In genomic region chr1:163248064-163248463, GRCh38 we compare ENCODE assay signal across 25 cellular contexts.
"Had no signal": no experiment of that assay in that cellular context is flagged by ENCODE, and none has a peak within 500 bp of the region (broad histone marks: within the 10 kb centered on the region; RNA-seq: fewer than 3 reads in every experiment).

No MANE protein-coding gene starts in this region.

- ATAC-seq: activated CD8-positive, alpha-beta T cell treated with anti-CD3 and anti-CD28 coated beads for 36 hours; activated naive CD4-positive, alpha-beta T cell treated with anti-CD3 and anti-CD28 coated beads, Interleukin-2, amount 50 U/mL, for 72 hours; left lung; lower lobe of right lung; mucosa of descending colon; psoas muscle; T-helper 17 cell had no signal

- H3K9me3 Mint-ChIP-seq: activated CD8-positive, alpha-beta T cell treated with anti-CD3 and anti-CD28 coated beads for 36 hours; activated naive CD4-positive, alpha-beta T cell treated with anti-CD3 and anti-CD28 coated beads, Interleukin-2, amount 50 U/mL, for 72 hours; activated T-helper 2 cell treated with anti-CD3 and anti-CD28 coated beads, Interferon-gamma antibody, Interleukin-2, Interleukin-4, amounts not matched to agents 10 μg/mL and 5 μg/mL and 100 μg/mL, durations not matched to agents 14 hours and 24 hours and 36 hours; nephron; type B pancreatic cell had no signal

- H3K27me3 ChIP-seq: left lung, neutrophil, right atrium auricular region, spleen, testis, uterus had no signal

- H3K9me3 ChIP-seq: lower lobe of right lung, mucosa of descending colon, neutrophil, psoas muscle, right atrium auricular region, spleen, testis, uterus had no signal

- H3K36me3 Mint-ChIP-seq: type B pancreatic cell had no signal

- DNase-seq: activated CD4-positive, alpha-beta T cell treated with anti-CD3 and anti-CD28 coated beads for 1 hour; activated CD4-positive, alpha-beta T cell treated with anti-CD3 and anti-CD28 coated beads, Interleukin-2, amount 50 U/mL, for 1 hour; activated CD8-positive, alpha-beta T cell treated with anti-CD3 and anti-CD28 coated beads for 36 hours; activated naive CD4-positive, alpha-beta T cell; activated T-cell treated with anti-CD3 and anti-CD28 coated beads, Interleukin-2, amount 50 U/mL, for 48 hours; effector CD8-positive, alpha-beta T cell; kidney glomerular epithelial cell; left lung; lower lobe of right lung; mesenchymal stem cell; mucosa of descending colon; psoas muscle; spleen; stimulated activated naive CD4-positive, alpha-beta T cell treated with Interleukin-2 at 50 U/mL for 16 hours; T-helper 17 cell; T1000; testis; uterus had no signal

- H2AFZ ChIP-seq: parathyroid adenoma had no signal

- H3K4me3 Mint-ChIP-seq: activated CD8-positive, alpha-beta T cell treated with anti-CD3 and anti-CD28 coated beads for 36 hours; nephron; T-helper 17 cell; type B pancreatic cell had no signal

- H3K36me3 ChIP-seq: left lung, lower lobe of right lung, neutrophil, right atrium auricular region, spleen, uterus had no signal

- H3K27ac ChIP-seq: left lung, lower lobe of right lung, neutrophil, parathyroid adenoma, psoas muscle, right atrium auricular region, spleen, testis, uterus had no signal

- H3K9ac ChIP-seq: parathyroid adenoma had no signal

- H3K27ac Mint-ChIP-seq: activated CD8-positive, alpha-beta T cell treated with anti-CD3 and anti-CD28 coated beads for 36 hours; activated naive CD4-positive, alpha-beta T cell treated with anti-CD3 and anti-CD28 coated beads, Interleukin-2, amount 50 U/mL, for 72 hours; activated T-helper 2 cell treated with anti-CD3 and anti-CD28 coated beads, Interferon-gamma antibody, Interleukin-2, Interleukin-4, amounts not matched to agents 10 μg/mL and 5 μg/mL and 100 μg/mL, durations not matched to agents 14 hours and 24 hours and 36 hours; T-helper 17 cell; type B pancreatic cell had no signal

- H3K4me3 ChIP-seq: left lung, lower lobe of right lung, mucosa of descending colon, psoas muscle, right atrium auricular region, spleen, testis, uterus had no signal

- H3K27me3 Mint-ChIP-seq: activated CD8-positive, alpha-beta T cell treated with anti-CD3 and anti-CD28 coated beads for 36 hours; T-helper 17 cell; type B pancreatic cell had no signal

- H3K4me1 ChIP-seq: left lung, lower lobe of right lung, parathyroid adenoma, psoas muscle, right atrium auricular region, spleen, testis had no signal

- H3K79me2 ChIP-seq: parathyroid adenoma had no signal

- H3K4me1 Mint-ChIP-seq: nephron, T-helper 17 cell had no signal
